8 cellular contexts compared by ENCODE assay signal in the genomic region with DNA sequence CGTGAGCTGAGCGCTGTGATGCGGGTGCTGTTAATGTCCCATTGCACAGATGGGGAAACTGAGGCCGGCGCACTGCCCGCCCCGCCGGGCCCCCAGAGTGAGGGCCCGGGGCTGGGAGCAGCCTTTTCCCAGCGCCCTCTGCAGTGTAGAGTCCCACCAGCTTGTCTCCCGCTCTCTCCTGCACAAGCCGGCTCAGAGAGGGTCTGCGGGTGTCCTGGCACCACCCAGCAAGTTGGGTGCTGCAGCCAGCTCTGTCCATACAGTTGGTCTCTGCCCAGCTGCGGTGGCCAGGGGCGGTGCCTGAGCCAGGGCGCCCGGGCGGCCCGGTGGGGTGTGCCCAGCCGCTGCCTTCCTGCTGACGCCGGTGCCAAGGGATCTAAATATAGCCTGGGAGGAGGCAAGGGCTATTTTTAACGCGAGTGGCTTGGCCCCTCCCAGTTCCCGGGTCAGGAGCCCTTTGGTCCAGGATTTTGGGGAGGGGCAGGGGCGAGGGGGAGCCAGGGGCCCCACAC. TPM values are rescaled to one million over a fixed set of nuclear protein-coding genes. Genes with fewer than 3 reads are reported as not detected.
DNase-seq lines count a peak whose midpoint lies in the region; ATAC-seq and TF ChIP-seq lines count a peak whose summit lies in the region.

No MANE protein-coding gene starts in this region.

- H3K9me3 ChIP-seq in CD4-positive, alpha-beta memory T cell (ENCODE audit: control insufficient read depth in 1 of 2, low read length in 2 of 2), result no peaks in the 10 kb centered on the region
- no peaks in the 10 kb centered on the region for H3K9me3 ChIP-seq in neural progenitor cell (ENCODE audit: low read depth)

- peak overlapping the region; percentile 34 to 77 for H3K4me3 ChIP-seq in CD4-positive, alpha-beta memory T cell (ENCODE audit: low read length in 2 of 2)
- H3K4me3 ChIP-seq in neural progenitor cell, result peak overlapping the region; percentile 56

- DNase-seq in CD4-positive, alpha-beta memory T cell, result peak in 1 of 5 donors; percentile 48
- DNase-seq in HK-2 (ENCODE audit: unreplicated experiment) (peak; percentile 80), foreskin melanocyte (peak; percentile 72), neural progenitor cell (ENCODE audit: low spot score) (peak; percentile 21), NCI-H146 treated with DMSO at 0.1 percent for 48 hours (lab: John Stamatoyannopoulos, UW; ENCODE audit: unreplicated experiment) (no peak)
- DNase-seq in activated CD4-positive, alpha-beta memory T cell treated with anti-CD3 and anti-CD28 coated beads for 36 hours, result peak; percentile 25
- no peak for DNase-seq in stimulated activated CD4-positive, alpha-beta T cell treated with anti-CD3 and anti-CD28 coated beads, Interleukin-12 subunit alpha, Interleukin-12 subunit beta, amount 100 ng/mL, for 4 hours

- intact Hi-C loops in CD4-positive, alpha-beta memory T cell (cut with micrococcal nuclease), result loop anchor here (2.0 kb wide), 1 partner anchor 18 kb away; the partner anchor contains the start of gene GADD45B
- intact Hi-C loops in activated CD4-positive, alpha-beta memory T cell treated with anti-CD3 and anti-CD28 coated beads for 36 hours (cut with micrococcal nuclease), result no loop called here

- no peaks in the 10 kb centered on the region for H4K20me1 ChIP-seq in neural progenitor cell (ENCODE audit: low read depth)

- H3K4me1 ChIP-seq in CD4-positive, alpha-beta memory T cell (ENCODE audit: insufficient read depth, low read length), result peaks cover 20% of the 10 kb centered on the region
- peaks cover 8% of the 10 kb centered on the region for H3K4me1 ChIP-seq in neural progenitor cell

- H3K4me1 Mint-ChIP-seq in CD4-positive, alpha-beta memory T cell, result peaks cover 1 to 35% (median 13%) of the 10 kb centered on the region in 4 donors
- H3K4me1 Mint-ChIP-seq in activated CD4-positive, alpha-beta memory T cell treated with anti-CD3 and anti-CD28 coated beads for 36 hours (ENCODE audit: low read depth), result peaks cover 17% of the 10 kb centered on the region
- peaks cover 36% of the 10 kb centered on the region for H3K4me1 Mint-ChIP-seq in neural progenitor cell

- H3K4me3 Mint-ChIP-seq in CD4-positive, alpha-beta memory T cell, result peak overlapping the region; percentile 21 to 83 (median 58)
- no peak overlapping the region for H3K4me3 Mint-ChIP-seq in activated CD4-positive, alpha-beta memory T cell treated with anti-CD3 and anti-CD28 coated beads for 36 hours
- no peak overlapping the region for H3K4me3 Mint-ChIP-seq in neural progenitor cell

- no peak for TF ChIP-seq CTCF in neural progenitor cell (IDR thresholded peaks at IDR 0.05)

- peak overlapping the region; percentile 79 for H3K4me2 ChIP-seq in neural progenitor cell

- no peaks in the 10 kb centered on the region for H3K9me3 Mint-ChIP-seq in CD4-positive, alpha-beta memory T cell
- H3K9me3 Mint-ChIP-seq in activated CD4-positive, alpha-beta memory T cell treated with anti-CD3 and anti-CD28 coated beads for 36 hours, result no peaks in the 10 kb centered on the region
- no peaks in the 10 kb centered on the region for H3K9me3 Mint-ChIP-seq in neural progenitor cell

- CTCF ChIA-PET in CD4-positive, alpha-beta memory T cell (lab: Charles Lee; ENCODE audit: partially characterized antibody), result interaction anchor here (0.6 to 1.1 kb wide), 3 partner anchors 20 to 82 kb away, joined by 3 read pairs; partner anchors contain the start of gene GADD45B
- CTCF ChIA-PET in activated CD4-positive, alpha-beta memory T cell treated with anti-CD3 and anti-CD28 coated beads for 36 hours (lab: Charles Lee), result interaction anchor here (0.8 to 1.8 kb wide), 3 partner anchors 17 to 119 kb away, joined by 3 to 7 read pairs (median 3); no protein-coding TSS in a partner anchor

- H3F3A ChIP-seq in neural progenitor cell (ENCODE audit: low read depth), result peaks cover 14% of the 10 kb centered on the region

- peaks cover 9% of the 10 kb centered on the region for H3K27me3 ChIP-seq in CD4-positive, alpha-beta memory T cell (ENCODE audit: insufficient read depth, low read length)
- peaks cover 62% of the 10 kb centered on the region for H3K27me3 ChIP-seq in neural progenitor cell

- H3K27me3 Mint-ChIP-seq in CD4-positive, alpha-beta memory T cell, result peaks cover 8 to 11% of the 10 kb centered on the region in 2 donors
- H3K27me3 Mint-ChIP-seq in activated CD4-positive, alpha-beta memory T cell treated with anti-CD3 and anti-CD28 coated beads for 36 hours, result peaks cover 25% of the 10 kb centered on the region
- H3K27me3 Mint-ChIP-seq in neural progenitor cell (ENCODE audit: insufficient read depth, low read depth), result peaks cover 34% of the 10 kb centered on the region

- H3K79me2 ChIP-seq in neural progenitor cell (ENCODE audit: low read depth), result no peaks in the 10 kb centered on the region

- no peaks in the 10 kb centered on the region for H3K36me3 ChIP-seq in CD4-positive, alpha-beta memory T cell (ENCODE audit: insufficient read depth, low read length)
- H3K36me3 ChIP-seq in neural progenitor cell, result no peaks in the 10 kb centered on the region

- peak overlapping the region; percentile 56 for H3K27ac ChIP-seq in CD4-positive, alpha-beta memory T cell (ENCODE audit: low read depth, low read length)
- no peak overlapping the region for H3K27ac ChIP-seq in neural progenitor cell

- no peaks in the 10 kb centered on the region for H3K36me3 Mint-ChIP-seq in CD4-positive, alpha-beta memory T cell
- H3K36me3 Mint-ChIP-seq in activated CD4-positive, alpha-beta memory T cell treated with anti-CD3 and anti-CD28 coated beads for 36 hours, result no peaks in the 10 kb centered on the region
- no peaks in the 10 kb centered on the region for H3K36me3 Mint-ChIP-seq in neural progenitor cell

- peak overlapping the region in 2 of 7 donors; percentile 30 to 43 for H3K27ac Mint-ChIP-seq in CD4-positive, alpha-beta memory T cell
- no peak overlapping the region for H3K27ac Mint-ChIP-seq in activated CD4-positive, alpha-beta memory T cell treated with anti-CD3 and anti-CD28 coated beads for 36 hours
- no peak overlapping the region for H3K27ac Mint-ChIP-seq in neural progenitor cell

- peak overlapping the region; percentile 78 for H2AFZ ChIP-seq in neural progenitor cell (replicated peaks)

- POLR2A ChIA-PET in CD4-positive, alpha-beta memory T cell (lab: Charles Lee; ENCODE audit: partially characterized antibody), result interaction anchor here (0.8 to 15.8 kb wide), 7 partner anchors 8 to 126 kb away, joined by 3 to 206 read pairs (median 4); partner anchors contain the start of gene GADD45B
- POLR2A ChIA-PET in activated CD4-positive, alpha-beta memory T cell treated with anti-CD3 and anti-CD28 coated beads for 36 hours (lab: Charles Lee), result interaction anchor here (2.8 kb wide), 1 partner anchor 19 kb away, joined by 21 read pairs; the partner anchor contains the start of gene GADD45B

- ATAC-seq in HG03095 (IDR thresholded peaks at IDR 0.05; ENCODE audit: unreplicated experiment), result no peak

- H3K9ac ChIP-seq in neural progenitor cell, result no peak overlapping the region

RNA-seq across cellular contexts. Expression of gene GADD45B, which starts 19.3 kb away (rescaled TPM):
- 10 to 100 TPM; 88.2 to 88.3 TPM for total RNA-seq in CD4-positive, alpha-beta memory T cell
- polyA plus RNA-seq in CD4-positive, alpha-beta memory T cell, result 10 to 100 TPM; 44.9 to 94.4 TPM
- total RNA-seq in activated CD4-positive, alpha-beta memory T cell treated with anti-CD3 and anti-CD28 coated beads for 36 hours, result 10 to 100 TPM; 34.5 to 38.1 TPM
- total RNA-seq in neural progenitor cell (ENCODE audit: low replicate concordance), result 3.9 and 6.2 TPM in 2 replicates

RNA-seq across cellular contexts. Expression of gene LMNB2, which starts 38.4 kb away (rescaled TPM):
- total RNA-seq in CD4-positive, alpha-beta memory T cell, result 10 to 100 TPM; 19.8 to 19.9 TPM
- 10 to 100 TPM in 1 of 2 donors, 1 to 10 TPM in 1; 3.8 to 10.8 TPM for polyA plus RNA-seq in CD4-positive, alpha-beta memory T cell
- 100 to 1,000 TPM; 100 to 104 TPM for total RNA-seq in activated CD4-positive, alpha-beta memory T cell treated with anti-CD3 and anti-CD28 coated beads for 36 hours
- 78.0 and 246 TPM in 2 replicates for total RNA-seq in neural progenitor cell (ENCODE audit: low replicate concordance)

Comparison
In these comparisons a context has a peak if more than half of its experiments do, and no peak if none do; other contexts are left out.
1. DNase-seq: peak in HK-2 (single experiment), activated CD4-positive, alpha-beta memory T cell treated with anti-CD3 and anti-CD28 coated beads for 36 hours (single experiment), foreskin melanocyte (single experiment) and neural progenitor cell (single experiment); none in stimulated activated CD4-positive, alpha-beta T cell treated with anti-CD3 and anti-CD28 coated beads, Interleukin-12 subunit alpha, Interleukin-12 subunit beta, amount 100 ng/mL, for 4 hours (single experiment) and NCI-H146 treated with DMSO at 0.1 percent for 48 hours (single experiment).
2. H3K4me3 Mint-ChIP-seq: peak in CD4-positive, alpha-beta memory T cell (8 of 8); none in activated CD4-positive, alpha-beta memory T cell treated with anti-CD3 and anti-CD28 coated beads for 36 hours (single experiment) and neural progenitor cell (single experiment).